ENCODE assay signal across 15 cellular contexts in the genomic region with DNA sequence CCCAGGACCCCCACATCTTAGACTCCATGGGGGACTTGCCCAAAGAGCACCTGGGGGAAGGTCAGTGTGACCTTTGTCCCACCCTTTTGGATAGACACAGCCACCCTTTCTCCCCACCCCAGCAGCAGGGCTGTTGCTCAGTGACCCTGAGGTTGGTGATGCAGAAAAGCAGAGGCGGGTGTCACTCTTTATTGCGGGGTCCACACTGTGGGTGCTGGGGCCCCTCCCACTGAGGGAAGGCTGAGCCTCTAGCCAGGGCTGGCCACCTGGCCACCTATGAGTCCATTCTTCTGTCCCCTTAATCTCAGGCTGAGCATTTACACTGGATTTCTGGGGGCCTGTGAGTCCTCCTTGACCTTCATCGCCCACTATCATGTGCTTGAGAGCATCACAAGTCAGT. TPM values are rescaled to one million over a fixed set of nuclear protein-coding genes. Genes with fewer than 3 reads are reported as not detected.
DNase-seq lines count a peak whose midpoint lies in the region; ATAC-seq and TF ChIP-seq lines count a peak whose summit lies in the region.
"Had no signal": no experiment of that assay in that cellular context is flagged by ENCODE, and none has a peak within 500 bp of the region (broad histone marks: within the 10 kb centered on the region; RNA-seq: fewer than 3 reads in every experiment).

No MANE protein-coding gene starts in this region.

- ATAC-seq in Right ventricle myocardium inferior (no peak), GM18873 (IDR thresholded peaks at IDR 0.05; ENCODE audit: low FRiP score, unreplicated experiment) (no peak)
- ATAC-seq: HCT116 had no signal

- H3K36me3 ChIP-seq in cardiac muscle cell = peaks cover 11% of the 10 kb centered on the region

- H3K4me3 ChIP-seq in cardiac muscle cell = no peak overlapping the region
- H3K4me3 ChIP-seq: BLaER1 treated with 17β-estradiol and CSF1 and Interleukin-3, amounts not matched to agents 10 nM and 100 nM had no signal

- no peaks in the 10 kb centered on the region for H3K9me3 Mint-ChIP-seq in chondrocyte (ENCODE audit: low read depth)
- H3K9me3 Mint-ChIP-seq: CD4-positive, alpha-beta T cell had no signal

- TF ChIP-seq CTCF in cardiac muscle cell (IDR thresholded peaks at IDR 0.05; ENCODE audit: low read depth, low read length) (no peak), chondrocyte (IDR thresholded peaks at IDR 0.05) (no peak)

- no peaks in the 10 kb centered on the region for H3K27me3 ChIP-seq in cardiac muscle cell
- H3K27me3 ChIP-seq: BLaER1 treated with 17β-estradiol and CSF1 and Interleukin-3, amounts not matched to agents 10 nM and 100 nM had no signal

- intact Hi-C loops in Right ventricle myocardium inferior (cut with DNase I) (no loop called here), posterior vena cava (cut with DNase I) (no loop called here)

- no peaks in the 10 kb centered on the region for H3K27me3 Mint-ChIP-seq in chondrocyte (ENCODE audit: low read depth)
- H3K27me3 Mint-ChIP-seq: CD4-positive, alpha-beta T cell had no signal

- H3K36me3 Mint-ChIP-seq in chondrocyte (ENCODE audit: low read depth) = no peaks in the 10 kb centered on the region

- DNase-seq in cardiac muscle cell (ENCODE audit: low read depth in 1 of 2, low spot score in 1 of 2) (no peak), Right ventricle myocardium inferior (ENCODE audit: missing footprints) (no peak), chondrocyte (ENCODE audit: low spot score) (peak; percentile 48), posterior vena cava (ENCODE audit: low spot score) (peak; percentile 30), superior temporal gyrus (ENCODE audit: extremely low spot score) (no peak)
- no peak for DNase-seq in activated CD4-positive, alpha-beta T cell treated with anti-CD3 and anti-CD28 coated beads for 1 hour
- DNase-seq: AML-193; Calu3; CD4-positive, alpha-beta T cell; DMS 273 treated with DMSO at 0.1 percent for 48 hours had no signal

- peaks cover 15% of the 10 kb centered on the region for H3K4me1 ChIP-seq in cardiac muscle cell (ENCODE audit: low read depth)

- H3K27ac ChIP-seq in cardiac muscle cell = peak overlapping the region; percentile 89
- H3K27ac ChIP-seq: 22Rv1; BLaER1 treated with 17β-estradiol and CSF1 and Interleukin-3, amounts not matched to agents 10 nM and 100 nM; HL-60 had no signal

- no peak overlapping the region for H3K27ac Mint-ChIP-seq in chondrocyte (ENCODE audit: unreplicated experiment)
- H3K27ac Mint-ChIP-seq: CD4-positive, alpha-beta T cell had no signal

- no peaks in the 10 kb centered on the region for H3K9me3 ChIP-seq in cardiac muscle cell (ENCODE audit: low read depth)
- H3K9me3 ChIP-seq: BLaER1 treated with 17β-estradiol and CSF1 and Interleukin-3, amounts not matched to agents 10 nM and 100 nM had no signal

- peaks cover 20% of the 10 kb centered on the region for H3K4me1 Mint-ChIP-seq in chondrocyte (ENCODE audit: low read depth)

- no peak overlapping the region for H3K4me3 Mint-ChIP-seq in chondrocyte (ENCODE audit: unreplicated experiment)
- H3K4me3 Mint-ChIP-seq: CD4-positive, alpha-beta T cell had no signal

RNA-seq across cellular contexts. Expression of a gene that starts 7.4 kb away (rescaled TPM):
- total RNA-seq in cardiac muscle cell (33.0 and 42.4 TPM in 2 replicates), Right ventricle myocardium inferior (6.5 TPM), chondrocyte (5.6 to 13.0 TPM (median 8.6 TPM) in 3 replicates), posterior vena cava (1 to 10 TPM; 6.6 to 9.3 TPM)
- 48.4 and 58.5 TPM in 2 replicates for polyA plus RNA-seq in cardiac muscle cell
- total RNA-seq: CD4-positive, alpha-beta T cell had no signal

RNA-seq across cellular contexts. Expression of a gene that starts 17.5 kb away (rescaled TPM):
- total RNA-seq in cardiac muscle cell (12.0 and 20.4 TPM in 2 replicates), Right ventricle myocardium inferior (2.3 TPM), chondrocyte (1.4 to 1.8 TPM (median 1.5 TPM) in 3 replicates), posterior vena cava (1 to 10 TPM; 5.1 to 6.3 TPM)
- 17.2 and 24.1 TPM in 2 replicates for polyA plus RNA-seq in cardiac muscle cell

RNA-seq across cellular contexts. Expression of a gene that starts 29.7 kb away (rescaled TPM):
- total RNA-seq in cardiac muscle cell = 222 and 290 TPM in 2 replicates
- 119 and 125 TPM in 2 replicates for polyA plus RNA-seq in cardiac muscle cell
- total RNA-seq in Right ventricle myocardium inferior = 70.0 TPM
- total RNA-seq in chondrocyte = 59.3 to 84.8 TPM (median 63.9 TPM) in 3 replicates
- total RNA-seq in posterior vena cava = 10 to 100 TPM; 42.5 to 54.0 TPM

RNA-seq across cellular contexts. Expression of a gene that starts 30.5 kb away (rescaled TPM):
- 73.9 and 106 TPM in 2 replicates for total RNA-seq in cardiac muscle cell
- polyA plus RNA-seq in cardiac muscle cell = 68.8 and 69.8 TPM in 2 replicates
- total RNA-seq in Right ventricle myocardium inferior = 266 TPM
- 77.3 to 84.7 TPM (median 77.9 TPM) in 3 replicates for total RNA-seq in chondrocyte
- 10 to 100 TPM; 73.5 to 82.1 TPM for total RNA-seq in posterior vena cava

Comparison
In these comparisons a context has a peak if more than half of its experiments do, and no peak if none do; other contexts are left out.
1. DNase-seq: peak in chondrocyte (single experiment) and posterior vena cava (single experiment); none in cardiac muscle cell (0 of 2), Right ventricle myocardium inferior (single experiment), activated CD4-positive, alpha-beta T cell treated with anti-CD3 and anti-CD28 coated beads for 1 hour (single experiment) and superior temporal gyrus (single experiment).